8 cellular contexts compared by ENCODE assay signal in genomic region chr17:65122836-65123756, GRCh38. TPM values are rescaled to one million over a fixed set of nuclear protein-coding genes. Genes with fewer than 3 reads are reported as not detected.
A peak's percentile ranks its signal among the peaks of the same experiment; 100 is the strongest.
DNase-seq lines count a peak whose midpoint lies in the region; ATAC-seq, FAIRE-seq and TF ChIP-seq lines count a peak whose summit lies in the region.

No MANE protein-coding gene starts in this region.

- H3K27ac Mint-ChIP-seq in HFFc6, result peak overlapping the region; percentile 86
- H3K27ac Mint-ChIP-seq in activated naive CD8-positive, alpha-beta T cell treated with anti-CD3 and anti-CD28 coated beads, Interleukin-2, amount 10 ng/mL, durations not matched to agents 7 days and 5 days, result peak overlapping the region; percentile 91

- TF ChIP-seq POLR2A in thyroid gland (IDR thresholded peaks at IDR 0.05), result peak in 1 of 2 donors; percentile 61

- H3K4me1 ChIP-seq in cardiac muscle cell (ENCODE audit: low read depth) (no peaks in the 10 kb centered on the region), pancreas (peaks cover 0 to 2% (median 0%) of the 10 kb centered on the region in 3 donors), thyroid gland (peaks cover 0 to 6% of the 10 kb centered on the region in 2 donors)

- H3K4me3 ChIP-seq in cardiac muscle cell, result peak overlapping the region; percentile 65
- peak overlapping the region; percentile 30 to 72 (median 60) for H3K4me3 ChIP-seq in pancreas
- H3K4me3 ChIP-seq in thyroid gland (replicated peaks in 1 of 3), result peak overlapping the region; percentile 33 to 71 (median 51)

- ATAC-seq in activated naive CD8-positive, alpha-beta T cell treated with anti-CD3 and anti-CD28 coated beads, Interleukin-2, amount 10 ng/mL, durations not matched to agents 7 days and 5 days (ENCODE audit: low read depth), result peak; percentile 76
- ATAC-seq in pancreas, result peak; percentile 95 to 99 (median 98)

- TF ChIP-seq CTCF in HFFc6 (IDR thresholded peaks at IDR 0.05) (no peak), cardiac muscle cell (IDR thresholded peaks at IDR 0.05; ENCODE audit: low read depth, low read length) (no peak), pancreas (IDR thresholded peaks at IDR 0.05) (no peak), thyroid gland (IDR thresholded peaks at IDR 0.05) (no peak)

- peaks cover 8% of the 10 kb centered on the region for H3K4me1 Mint-ChIP-seq in HFFc6 (ENCODE audit: low read depth)
- H3K4me1 Mint-ChIP-seq in activated naive CD8-positive, alpha-beta T cell treated with anti-CD3 and anti-CD28 coated beads, Interleukin-2, amount 10 ng/mL, durations not matched to agents 7 days and 5 days, result peaks cover 22% of the 10 kb centered on the region

- H3K4me3 Mint-ChIP-seq in HFFc6, result peak overlapping the region; percentile 84
- H3K4me3 Mint-ChIP-seq in activated naive CD8-positive, alpha-beta T cell treated with anti-CD3 and anti-CD28 coated beads, Interleukin-2, amount 10 ng/mL, durations not matched to agents 7 days and 5 days, result peak overlapping the region; percentile 86

- H3K36me3 ChIP-seq in cardiac muscle cell, result no peaks in the 10 kb centered on the region
- H3K36me3 ChIP-seq in pancreas, result no peaks in the 10 kb centered on the region
- no peaks in the 10 kb centered on the region for H3K36me3 ChIP-seq in thyroid gland

- DNase-seq in GF-D8 (lab: John Stamatoyannopoulos, UW) (peak; percentile 67), HFFc6 (peak; percentile 81), NCI-H1048 (lab: John Stamatoyannopoulos, UW) (peak; percentile 72), SKM-1 treated with dmso at 0.1 percent for 144 hours (lab: John Stamatoyannopoulos, UW; ENCODE audit: unreplicated experiment) (peak; percentile 86), cardiac muscle cell (ENCODE audit: low read depth in 1 of 2, low spot score in 1 of 2) (peak; percentile 93 to 94), pancreas (peak; percentile 73 to 89 (median 82)), thyroid gland (peak; percentile 77 to 82)
- peak; percentile 77 for DNase-seq in activated naive CD8-positive, alpha-beta T cell treated with anti-CD3 and anti-CD28 coated beads, Interleukin-2, amount 10 ng/mL, durations not matched to agents 7 days and 5 days

- intact Hi-C loops in pancreas (cut with DNase I) (no loop called here), thyroid gland (cut with DNase I) (no loop called here)

- H3K27me3 ChIP-seq in cardiac muscle cell (peaks cover 5% of the 10 kb centered on the region), pancreas (no peaks in the 10 kb centered on the region), thyroid gland (no peaks in the 10 kb centered on the region)

- H3K27ac ChIP-seq in cardiac muscle cell (peak overlapping the region; percentile 94), pancreas (peak overlapping the region; percentile 77 to 92 (median 84)), thyroid gland (peak overlapping the region; percentile 73 to 89 (median 87))

- WGBS in pancreas, 2 donors, result 5 to 7% methylated on average over 43 to 55 of the region's 55 CpGs
- 10 to 17% methylated on average over 27 to 41 of the region's 55 CpGs for WGBS in thyroid gland, 2 donors

- no peak for FAIRE-seq in pancreas (lab: Jason Lieb, UNC)

- POLR2A ChIA-PET in activated naive CD8-positive, alpha-beta T cell treated with anti-CD3 and anti-CD28 coated beads, Interleukin-2, amount 10 ng/mL, durations not matched to agents 7 days and 5 days (lab: Charles Lee), result interaction anchor here (0.7 to 1.4 kb wide), 12 partner anchors 11 to 1842 kb away, joined by 3 to 7 read pairs (median 3); partner anchors contain the start of genes GNA13 and RGS9

- no peaks in the 10 kb centered on the region for H3K9me3 Mint-ChIP-seq in HFFc6
- H3K9me3 Mint-ChIP-seq in activated naive CD8-positive, alpha-beta T cell treated with anti-CD3 and anti-CD28 coated beads, Interleukin-2, amount 10 ng/mL, durations not matched to agents 7 days and 5 days, result no peaks in the 10 kb centered on the region

- H3K36me3 Mint-ChIP-seq in HFFc6 (ENCODE audit: low read depth), result no peaks in the 10 kb centered on the region; the same call in 1 of the 2 replicates
- H3K36me3 Mint-ChIP-seq in activated naive CD8-positive, alpha-beta T cell treated with anti-CD3 and anti-CD28 coated beads, Interleukin-2, amount 10 ng/mL, durations not matched to agents 7 days and 5 days, result peaks cover 1% of the 10 kb centered on the region

- peaks cover 19% of the 10 kb centered on the region for H3K27me3 Mint-ChIP-seq in HFFc6 (ENCODE audit: insufficient read depth)
- H3K27me3 Mint-ChIP-seq in activated naive CD8-positive, alpha-beta T cell treated with anti-CD3 and anti-CD28 coated beads, Interleukin-2, amount 10 ng/mL, durations not matched to agents 7 days and 5 days, result peaks cover 13% of the 10 kb centered on the region

- H3K9me3 ChIP-seq in cardiac muscle cell (ENCODE audit: low read depth) (no peaks in the 10 kb centered on the region), pancreas (no peaks in the 10 kb centered on the region), thyroid gland (no peaks in the 10 kb centered on the region)

RNA-seq across cellular contexts. Expression of gene RGS9, which starts 14.1 kb away (rescaled TPM):
- under 1 TPM; 0.31 to 0.97 (median 0.42) TPM for total RNA-seq in HFFc6 (2021; fragmentation: NEBNext Ultra II Directional; extraction: Animal tissue kit (Norgen Biotek cat#: 25700))
- total RNA-seq in activated naive CD8-positive, alpha-beta T cell treated with anti-CD3 and anti-CD28 coated beads, Interleukin-2, amount 10 ng/mL, durations not matched to agents 7 days and 5 days, result 1 to 10 TPM; 2.8 to 3.5 TPM
- total RNA-seq in cardiac muscle cell (4.1 and 4.7 TPM in 2 replicates), pancreas (1 to 10 TPM; 1.2 to 5.5 (median 2.7) TPM), thyroid gland (10 to 100 TPM in 1 of 4 donors, 1 to 10 TPM in 3; 6.0 to 15.5 (median 6.7) TPM)
- polyA plus RNA-seq in cardiac muscle cell (5.5 and 8.5 TPM in 2 replicates), pancreas (10 to 100 TPM in 1 of 2 donors, 1 to 10 TPM in 1; 7.1 to 13.9 TPM)

Comparison
In these comparisons a context has a peak if more than half of its experiments do, and no peak if none do; other contexts are left out.
1. Peak in every context shown above with its lines: DNase-seq, ATAC-seq, H3K4me3 ChIP-seq and H3K27ac ChIP-seq.